In genomic region chr22:49702068-49702397, GRCh38 we compare ENCODE assay signal across 19 cellular contexts.
"Had no signal": no experiment of that assay in that cellular context is flagged by ENCODE, and none has a peak within 500 bp of the region (broad histone marks: within the 10 kb centered on the region; RNA-seq: fewer than 3 reads in every experiment).

No MANE protein-coding gene starts in this region.

- H3K4me3 Mint-ChIP-seq: activated B cell treated with CpG ODN at 0.5 μM for 24 hours; activated CD4-positive, alpha-beta memory T cell treated with anti-CD3 and anti-CD28 coated beads for 36 hours; mesothelial cell of epicardium; nephron; T-cell had no signal

- H3K36me3 ChIP-seq: tibial nerve, uterus had no signal

- DNase-seq: activated B cell treated with CpG ODN at 0.5 μM for 24 hours; activated CD4-positive, alpha-beta memory T cell treated with anti-CD3 and anti-CD28 coated beads for 36 hours; activated CD4-positive, alpha-beta T cell treated with anti-CD3 and anti-CD28 coated beads for 4 hours; activated naive CD4-positive, alpha-beta T cell treated with Interleukin-2 at 50 U/mL for 16 hours; body of pancreas; caudate nucleus; foreskin melanocyte; hypothalamus; nucleus accumbens; retina; stimulated activated CD4-positive, alpha-beta T cell treated with anti-CD3 and anti-CD28 coated beads, Interleukin-2, amount 100 ng/mL, for 24 hours; stimulated activated naive CD8-positive, alpha-beta T cell treated with anti-CD3 and anti-CD28 coated beads, Interleukin-15, Interleukin-2, amounts not matched to agents 100 U/mL and 50 U/mL, for 24 hours; substantia nigra; T-cell; uterus had no signal

- H3K27ac ChIP-seq: body of pancreas, tibial nerve, uterus had no signal

- H3K27ac Mint-ChIP-seq: activated B cell treated with CpG ODN at 0.5 μM for 24 hours; activated CD4-positive, alpha-beta memory T cell treated with anti-CD3 and anti-CD28 coated beads for 36 hours; mesothelial cell of epicardium; nephron; T-cell had no signal

- H3K4me3 ChIP-seq: body of pancreas, lung, tibial nerve, uterus had no signal

- H3K36me3 Mint-ChIP-seq: mesothelial cell of epicardium had no signal
